16 cellular contexts compared by ENCODE assay signal in genomic region chr5:138792181-138792808, GRCh38. TPM values are rescaled to one million over a fixed set of nuclear protein-coding genes. Genes with fewer than 3 reads are reported as not detected.
DNase-seq lines count a peak whose midpoint lies in the region; ATAC-seq and TF ChIP-seq lines count a peak whose summit lies in the region.
"Had no signal": no experiment of that assay in that cellular context is flagged by ENCODE, and none has a peak within 500 bp of the region (broad histone marks: within the 10 kb centered on the region; RNA-seq: fewer than 3 reads in every experiment).

No MANE protein-coding gene starts in this region.

- no peaks in the 10 kb centered on the region for H3K9me3 Mint-ChIP-seq in activated naive CD8-positive, alpha-beta T cell treated with anti-CD3 and anti-CD28 coated beads, Interleukin-2, amount 50 U/mL, for 24 hours
- H3K9me3 Mint-ChIP-seq in activated naive CD8-positive, alpha-beta T cell treated with anti-CD3 and anti-CD28 coated beads for 36 hours, result no peaks in the 10 kb centered on the region
- no peaks in the 10 kb centered on the region for H3K9me3 Mint-ChIP-seq in type B pancreatic cell
- H3K9me3 Mint-ChIP-seq in natural killer cell treated with Interleukin-12 subunit alpha and Interleukin-12 subunit beta and Interleukin-15 and Interleukin-18, amount 100 ng/mL, for 72 hours, result no peaks in the 10 kb centered on the region
- H3K9me3 Mint-ChIP-seq: activated naive CD8-positive, alpha-beta T cell treated with anti-CD3 and anti-CD28 coated beads, Interleukin-2, amount 10 ng/mL, durations not matched to agents 7 days and 5 days; neural crest cell had no signal

- peaks cover 56% of the 10 kb centered on the region for H3K27me3 Mint-ChIP-seq in activated naive CD8-positive, alpha-beta T cell treated with anti-CD3 and anti-CD28 coated beads, Interleukin-2, amount 50 U/mL, for 24 hours
- H3K27me3 Mint-ChIP-seq in activated naive CD8-positive, alpha-beta T cell treated with anti-CD3 and anti-CD28 coated beads for 36 hours, result peaks cover 84% of the 10 kb centered on the region
- no peaks in the 10 kb centered on the region for H3K27me3 Mint-ChIP-seq in type B pancreatic cell
- H3K27me3 Mint-ChIP-seq in natural killer cell treated with Interleukin-12 subunit alpha and Interleukin-12 subunit beta and Interleukin-15 and Interleukin-18, amount 100 ng/mL, for 72 hours, result no peaks in the 10 kb centered on the region

- TF ChIP-seq CTCF in type B pancreatic cell (conservative IDR thresholded peaks at IDR 0.05), result no peak

- peaks cover 38% of the 10 kb centered on the region for H3K4me1 Mint-ChIP-seq in activated naive CD8-positive, alpha-beta T cell treated with anti-CD3 and anti-CD28 coated beads, Interleukin-2, amount 50 U/mL, for 24 hours
- peaks cover 26% of the 10 kb centered on the region for H3K4me1 Mint-ChIP-seq in activated naive CD8-positive, alpha-beta T cell treated with anti-CD3 and anti-CD28 coated beads for 36 hours
- H3K4me1 Mint-ChIP-seq in type B pancreatic cell (ENCODE audit: unreplicated experiment), result peaks cover 41% of the 10 kb centered on the region
- H3K4me1 Mint-ChIP-seq in natural killer cell treated with Interleukin-12 subunit alpha and Interleukin-12 subunit beta and Interleukin-15 and Interleukin-18, amount 100 ng/mL, for 72 hours (ENCODE audit: low read depth in 2 of 2), result peaks cover 23 to 38% of the 10 kb centered on the region in 2 donors

- H3K27ac Mint-ChIP-seq in activated naive CD8-positive, alpha-beta T cell treated with anti-CD3 and anti-CD28 coated beads, Interleukin-2, amount 50 U/mL, for 24 hours, result peak overlapping the region; percentile 68
- no peak overlapping the region for H3K27ac Mint-ChIP-seq in activated naive CD8-positive, alpha-beta T cell treated with anti-CD3 and anti-CD28 coated beads for 36 hours
- peak overlapping the region; percentile 26 for H3K27ac Mint-ChIP-seq in type B pancreatic cell
- H3K27ac Mint-ChIP-seq in natural killer cell treated with Interleukin-12 subunit alpha and Interleukin-12 subunit beta and Interleukin-15 and Interleukin-18, amount 100 ng/mL, for 72 hours, result no peak overlapping the region
- H3K27ac Mint-ChIP-seq: activated naive CD8-positive, alpha-beta T cell treated with anti-CD3 and anti-CD28 coated beads, Interleukin-2, amount 10 ng/mL, durations not matched to agents 7 days and 5 days had no signal

- peak; percentile 75 for ATAC-seq in activated naive CD8-positive, alpha-beta T cell treated with anti-CD3 and anti-CD28 coated beads, Interleukin-2, amount 50 U/mL, for 24 hours
- ATAC-seq in natural killer cell treated with Interleukin-12 subunit alpha and Interleukin-12 subunit beta and Interleukin-15 and Interleukin-18, amount 100 ng/mL, for 72 hours, result no peak
- no peak for ATAC-seq in GM19328 (IDR thresholded peaks at IDR 0.05; ENCODE audit: unreplicated experiment)

- H3K36me3 Mint-ChIP-seq in activated naive CD8-positive, alpha-beta T cell treated with anti-CD3 and anti-CD28 coated beads, Interleukin-2, amount 50 U/mL, for 24 hours (ENCODE audit: low read depth), result peaks cover 11% of the 10 kb centered on the region
- no peaks in the 10 kb centered on the region for H3K36me3 Mint-ChIP-seq in activated naive CD8-positive, alpha-beta T cell treated with anti-CD3 and anti-CD28 coated beads for 36 hours
- H3K36me3 Mint-ChIP-seq in type B pancreatic cell, result peaks cover 31% of the 10 kb centered on the region
- H3K36me3 Mint-ChIP-seq in natural killer cell treated with Interleukin-12 subunit alpha and Interleukin-12 subunit beta and Interleukin-15 and Interleukin-18, amount 100 ng/mL, for 72 hours, result no peaks in the 10 kb centered on the region
- H3K36me3 Mint-ChIP-seq: activated naive CD8-positive, alpha-beta T cell treated with anti-CD3 and anti-CD28 coated beads, Interleukin-2, amount 10 ng/mL, durations not matched to agents 7 days and 5 days had no signal

- no peak for DNase-seq in activated naive CD8-positive, alpha-beta T cell treated with anti-CD3 and anti-CD28 coated beads, Interleukin-2, amount 50 U/mL, for 24 hours
- DNase-seq in activated naive CD8-positive, alpha-beta T cell treated with anti-CD3 and anti-CD28 coated beads for 36 hours, result no peak
- DNase-seq in NCI-H82 treated with DMSO at 0.1 percent for 48 hours (lab: John Stamatoyannopoulos, UW; ENCODE audit: unreplicated experiment), result peak; percentile 34
- peak; percentile 12 for DNase-seq in myocyte (ENCODE audit: low read depth)
- DNase-seq in type B pancreatic cell (ENCODE audit: extremely low spot score, unreplicated experiment), result no peak
- no peak for DNase-seq in natural killer cell treated with Interleukin-12 subunit alpha and Interleukin-12 subunit beta and Interleukin-15 and Interleukin-18, amount 100 ng/mL, for 72 hours (ENCODE audit: low spot score)
- no peak for DNase-seq in activated gamma-delta T cell treated with Interleukin-2 at 50 U/mL for 16 hours
- DNase-seq: activated naive CD8-positive, alpha-beta T cell treated with anti-CD3 and anti-CD28 coated beads, Interleukin-2, amount 10 ng/mL, durations not matched to agents 7 days and 5 days; esophagus squamous epithelium; heart left ventricle; MV-4-11; NCI-H2029; NCI-H510A treated with DMSO at 0.1 percent for 48 hours; SHP77 treated with DMSO at 0.1 percent for 48 hours had no signal

- H3K4me3 Mint-ChIP-seq in activated naive CD8-positive, alpha-beta T cell treated with anti-CD3 and anti-CD28 coated beads, Interleukin-2, amount 50 U/mL, for 24 hours, result peak overlapping the region; percentile 1
- no peak overlapping the region for H3K4me3 Mint-ChIP-seq in activated naive CD8-positive, alpha-beta T cell treated with anti-CD3 and anti-CD28 coated beads for 36 hours
- H3K4me3 Mint-ChIP-seq in type B pancreatic cell, result peak overlapping the region; percentile 8
- H3K4me3 Mint-ChIP-seq in natural killer cell treated with Interleukin-12 subunit alpha and Interleukin-12 subunit beta and Interleukin-15 and Interleukin-18, amount 100 ng/mL, for 72 hours, result no peak overlapping the region
- H3K4me3 Mint-ChIP-seq: activated naive CD8-positive, alpha-beta T cell treated with anti-CD3 and anti-CD28 coated beads, Interleukin-2, amount 10 ng/mL, durations not matched to agents 7 days and 5 days; neural crest cell had no signal

RNA-seq across cellular contexts. Expression of gene CTNNA1, which starts 39.1 kb away (rescaled TPM):
- 10 to 100 TPM; 58.1 to 69.7 TPM for total RNA-seq in activated naive CD8-positive, alpha-beta T cell treated with anti-CD3 and anti-CD28 coated beads for 36 hours
- 586 and 787 TPM in 2 replicates for total RNA-seq in myocyte
- 300 TPM for polyA plus RNA-seq in myocyte (2012)
- 371 and 498 TPM in 2 replicates for total RNA-seq in type B pancreatic cell (ENCODE audit: low replicate concordance)
- total RNA-seq in natural killer cell treated with Interleukin-12 subunit alpha and Interleukin-12 subunit beta and Interleukin-15 and Interleukin-18, amount 100 ng/mL, for 72 hours, result 10 to 100 TPM; 50.6 to 65.8 TPM

Comparison
In these comparisons a context has a peak if more than half of its experiments do, and no peak if none do; other contexts are left out.
1. H3K27ac Mint-ChIP-seq: peak in activated naive CD8-positive, alpha-beta T cell treated with anti-CD3 and anti-CD28 coated beads, Interleukin-2, amount 50 U/mL, for 24 hours (single experiment) and type B pancreatic cell (single experiment); none in activated naive CD8-positive, alpha-beta T cell treated with anti-CD3 and anti-CD28 coated beads for 36 hours (single experiment) and natural killer cell treated with Interleukin-12 subunit alpha and Interleukin-12 subunit beta and Interleukin-15 and Interleukin-18, amount 100 ng/mL, for 72 hours (0 of 2).
2. H3K4me3 Mint-ChIP-seq: peak in activated naive CD8-positive, alpha-beta T cell treated with anti-CD3 and anti-CD28 coated beads, Interleukin-2, amount 50 U/mL, for 24 hours (single experiment) and type B pancreatic cell (single experiment); none in activated naive CD8-positive, alpha-beta T cell treated with anti-CD3 and anti-CD28 coated beads for 36 hours (single experiment) and natural killer cell treated with Interleukin-12 subunit alpha and Interleukin-12 subunit beta and Interleukin-15 and Interleukin-18, amount 100 ng/mL, for 72 hours (single experiment).
3. DNase-seq: peak in NCI-H82 treated with DMSO at 0.1 percent for 48 hours (single experiment) and myocyte (single experiment); none in activated naive CD8-positive, alpha-beta T cell treated with anti-CD3 and anti-CD28 coated beads, Interleukin-2, amount 50 U/mL, for 24 hours (single experiment), activated naive CD8-positive, alpha-beta T cell treated with anti-CD3 and anti-CD28 coated beads for 36 hours (single experiment), type B pancreatic cell (single experiment), natural killer cell treated with Interleukin-12 subunit alpha and Interleukin-12 subunit beta and Interleukin-15 and Interleukin-18, amount 100 ng/mL, for 72 hours (single experiment) and activated gamma-delta T cell treated with Interleukin-2 at 50 U/mL for 16 hours (single experiment).